In the genomic region with DNA sequence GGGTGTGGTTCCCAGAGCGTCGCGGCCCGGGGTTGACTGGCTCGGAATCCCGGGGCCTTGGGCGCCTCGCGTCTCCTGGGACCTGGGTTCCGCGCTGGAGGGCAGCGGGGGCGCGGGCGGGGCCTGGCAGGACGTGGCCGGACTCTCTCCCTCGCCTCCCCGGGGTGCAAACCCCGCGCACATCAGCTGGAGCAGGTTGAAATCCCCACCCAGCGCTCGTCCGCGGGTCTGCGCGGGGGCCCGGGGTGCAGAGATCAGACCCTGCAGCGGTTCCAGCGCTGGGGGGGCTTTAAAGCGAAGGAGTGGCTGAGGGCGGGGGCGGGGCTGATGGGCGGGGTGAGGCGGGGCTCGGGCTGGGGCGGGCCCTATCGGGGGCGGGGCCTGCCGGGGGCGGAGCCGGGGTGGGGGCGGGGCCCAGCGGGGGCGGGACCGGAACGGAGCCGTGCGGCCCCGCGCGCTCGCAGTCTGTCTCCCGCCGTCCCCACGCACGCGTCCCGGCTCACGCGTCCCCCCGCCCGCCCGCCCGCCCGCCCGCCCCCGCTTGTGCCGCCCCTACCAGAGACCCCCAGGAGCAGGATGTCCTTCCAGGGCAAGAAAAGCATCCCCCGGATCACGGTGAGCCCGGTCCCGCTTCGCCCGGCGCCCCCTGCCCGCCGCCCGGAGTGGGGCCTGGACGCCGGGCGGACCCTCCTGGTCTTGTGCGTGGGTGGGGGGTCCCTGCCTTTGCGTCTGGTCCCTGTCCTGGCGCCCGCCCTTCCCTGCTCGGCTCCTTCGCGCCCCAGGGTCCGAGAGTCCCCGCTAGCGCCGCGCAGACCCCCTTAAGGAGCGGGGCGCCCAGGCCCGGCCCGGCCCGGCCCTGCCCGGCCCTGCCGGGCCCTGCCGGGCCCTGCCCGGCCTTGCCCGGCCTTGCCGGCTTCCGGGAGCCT, we compare ENCODE assay signal across 8 cellular contexts. TPM values are rescaled to one million over a fixed set of nuclear protein-coding genes. Genes with fewer than 3 reads are reported as not detected.
A peak's percentile ranks its signal among the peaks of the same experiment; 100 is the strongest.
DNase-seq lines count a peak whose midpoint lies in the region; ATAC-seq and TF ChIP-seq lines count a peak whose summit lies in the region.

A gene (plus strand): TSS at position 461 of the 926 bp plus-strand sequence. CDS start 116 bp downstream, at position 577.

- H3K36me3 ChIP-seq in suprapubic skin: no peaks in the 10 kb centered on the region

- H3K4me3 Mint-ChIP-seq in dendritic cell treated with granulocyte-macrophage colony-stimulating factor and Interleukin-4, amounts not matched to agents 40 ng/mL and 50 ng/mL, for 4 days: peak within 1 kb of the TSS; percentile 75

- no peak for TF ChIP-seq CTCF in suprapubic skin (IDR thresholded peaks at IDR 0.05)

- no peak for TF ChIP-seq POLR2A in suprapubic skin (IDR thresholded peaks at IDR 0.05)

- no peak within 1 kb of the TSS for H3K27ac Mint-ChIP-seq in dendritic cell treated with granulocyte-macrophage colony-stimulating factor and Interleukin-4, amounts not matched to agents 40 ng/mL and 50 ng/mL, for 4 days

- WGBS in suprapubic skin: 0% methylated on average over 8 of the region's 106 CpGs

- H3K27me3 Mint-ChIP-seq in dendritic cell treated with granulocyte-macrophage colony-stimulating factor and Interleukin-4, amounts not matched to agents 40 ng/mL and 50 ng/mL, for 4 days: peaks cover 74% of the 10 kb centered on the region

- H3K4me3 ChIP-seq in suprapubic skin: peak within 1 kb of the TSS; percentile 50

- H3K4me1 Mint-ChIP-seq in dendritic cell treated with granulocyte-macrophage colony-stimulating factor and Interleukin-4, amounts not matched to agents 40 ng/mL and 50 ng/mL, for 4 days (ENCODE audit: low read depth): peaks cover 11% of the 10 kb centered on the region

- no peak within 1 kb of the TSS for H3K27ac ChIP-seq in suprapubic skin

- DNase-seq in lung microvascular endothelial cell (ENCODE audit: low read depth in 2 of 2) (peak; percentile 12 to 22), suprapubic skin (ENCODE audit: low spot score in 2 of 2) (no peak), HPDE6-E6E7 (ENCODE audit: extremely low spot score) (no peak), SW 1271 (lab: John Stamatoyannopoulos, UW) (no peak), MV-4-11 (lab: John Stamatoyannopoulos, UW) (no peak)

- H3K9me3 ChIP-seq in suprapubic skin: no peaks in the 10 kb centered on the region

- H3K9me3 Mint-ChIP-seq in dendritic cell treated with granulocyte-macrophage colony-stimulating factor and Interleukin-4, amounts not matched to agents 40 ng/mL and 50 ng/mL, for 4 days: no peaks in the 10 kb centered on the region

- no peaks in the 10 kb centered on the region for H3K36me3 Mint-ChIP-seq in dendritic cell treated with granulocyte-macrophage colony-stimulating factor and Interleukin-4, amounts not matched to agents 40 ng/mL and 50 ng/mL, for 4 days (ENCODE audit: low read depth)

- H3K4me1 ChIP-seq in suprapubic skin: peaks cover 40% of the 10 kb centered on the region

- TF ChIP-seq EP300 in suprapubic skin (IDR thresholded peaks at IDR 0.05): no peak

- ATAC-seq in GM18502 (IDR thresholded peaks at IDR 0.05; ENCODE audit: poor library complexity, unreplicated experiment) (peak; percentile 45), SK-N-SH treated with all-trans-retinoic acid at 6 μM for 48 hours (peak; percentile 61)

- intact Hi-C loops in dendritic cell treated with granulocyte-macrophage colony-stimulating factor and Interleukin-4, amounts not matched to agents 40 ng/mL and 50 ng/mL, for 4 days (cut with micrococcal nuclease): no loop called here

- H3K27me3 ChIP-seq in suprapubic skin: peaks cover 75% of the 10 kb centered on the region

TF ChIP-seq in SK-N-SH treated with all-trans-retinoic acid at 6 μM for 48 hours, 23 proteins besides CTCF, POLR2A, EP300 and RAD21:
- TF ChIP-seq ZNF70 (CRISPR knock-in tag; IDR thresholded peaks at IDR 0.05): no peak
- TF ChIP-seq, protein P1, sequence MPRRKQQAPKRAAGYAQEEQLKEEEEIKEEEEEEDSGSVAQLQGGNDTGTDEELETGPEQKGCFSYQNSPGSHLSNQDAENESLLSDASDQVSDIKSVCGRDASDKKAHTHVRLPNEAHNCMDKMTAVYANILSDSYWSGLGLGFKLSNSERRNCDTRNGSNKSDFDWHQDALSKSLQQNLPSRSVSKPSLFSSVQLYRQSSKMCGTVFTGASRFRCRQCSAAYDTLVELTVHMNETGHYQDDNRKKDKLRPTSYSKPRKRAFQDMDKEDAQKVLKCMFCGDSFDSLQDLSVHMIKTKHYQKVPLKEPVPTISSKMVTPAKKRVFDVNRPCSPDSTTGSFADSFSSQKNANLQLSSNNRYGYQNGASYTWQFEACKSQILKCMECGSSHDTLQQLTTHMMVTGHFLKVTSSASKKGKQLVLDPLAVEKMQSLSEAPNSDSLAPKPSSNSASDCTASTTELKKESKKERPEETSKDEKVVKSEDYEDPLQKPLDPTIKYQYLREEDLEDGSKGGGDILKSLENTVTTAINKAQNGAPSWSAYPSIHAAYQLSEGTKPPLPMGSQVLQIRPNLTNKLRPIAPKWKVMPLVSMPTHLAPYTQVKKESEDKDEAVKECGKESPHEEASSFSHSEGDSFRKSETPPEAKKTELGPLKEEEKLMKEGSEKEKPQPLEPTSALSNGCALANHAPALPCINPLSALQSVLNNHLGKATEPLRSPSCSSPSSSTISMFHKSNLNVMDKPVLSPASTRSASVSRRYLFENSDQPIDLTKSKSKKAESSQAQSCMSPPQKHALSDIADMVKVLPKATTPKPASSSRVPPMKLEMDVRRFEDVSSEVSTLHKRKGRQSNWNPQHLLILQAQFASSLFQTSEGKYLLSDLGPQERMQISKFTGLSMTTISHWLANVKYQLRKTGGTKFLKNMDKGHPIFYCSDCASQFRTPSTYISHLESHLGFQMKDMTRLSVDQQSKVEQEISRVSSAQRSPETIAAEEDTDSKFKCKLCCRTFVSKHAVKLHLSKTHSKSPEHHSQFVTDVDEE (CRISPR knock-in tag; IDR thresholded peaks at IDR 0.05): no peak
- TF ChIP-seq, protein P2, sequence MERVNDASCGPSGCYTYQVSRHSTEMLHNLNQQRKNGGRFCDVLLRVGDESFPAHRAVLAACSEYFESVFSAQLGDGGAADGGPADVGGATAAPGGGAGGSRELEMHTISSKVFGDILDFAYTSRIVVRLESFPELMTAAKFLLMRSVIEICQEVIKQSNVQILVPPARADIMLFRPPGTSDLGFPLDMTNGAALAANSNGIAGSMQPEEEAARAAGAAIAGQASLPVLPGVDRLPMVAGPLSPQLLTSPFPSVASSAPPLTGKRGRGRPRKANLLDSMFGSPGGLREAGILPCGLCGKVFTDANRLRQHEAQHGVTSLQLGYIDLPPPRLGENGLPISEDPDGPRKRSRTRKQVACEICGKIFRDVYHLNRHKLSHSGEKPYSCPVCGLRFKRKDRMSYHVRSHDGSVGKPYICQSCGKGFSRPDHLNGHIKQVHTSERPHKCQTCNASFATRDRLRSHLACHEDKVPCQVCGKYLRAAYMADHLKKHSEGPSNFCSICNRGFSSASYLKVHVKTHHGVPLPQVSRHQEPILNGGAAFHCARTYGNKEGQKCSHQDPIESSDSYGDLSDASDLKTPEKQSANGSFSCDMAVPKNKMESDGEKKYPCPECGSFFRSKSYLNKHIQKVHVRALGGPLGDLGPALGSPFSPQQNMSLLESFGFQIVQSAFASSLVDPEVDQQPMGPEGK (CRISPR knock-in tag; IDR thresholded peaks at IDR 0.05; ENCODE audit: borderline replicate concordance): peak; percentile 38; the same call in 1 of the 2 replicates

RNA-seq across cellular contexts. Expression of the gene that starts here (rescaled TPM):
- 0.40 and 11.8 TPM in 2 replicates for total RNA-seq in lung microvascular endothelial cell
- total RNA-seq in suprapubic skin: 1 to 10 TPM in 1 of 4 donors, under 1 TPM in 2, not detected in 1; 0.38 to 1.7 (median 0.91) TPM

Comparison
In these comparisons a context has a peak if more than half of its experiments do, and no peak if none do; other contexts are left out.
1. DNase-seq: peak in lung microvascular endothelial cell (2 of 2); none in suprapubic skin (0 of 2), HPDE6-E6E7 (single experiment), SW 1271 (0 of 2) and MV-4-11 (single experiment).